In the genomic region with DNA sequence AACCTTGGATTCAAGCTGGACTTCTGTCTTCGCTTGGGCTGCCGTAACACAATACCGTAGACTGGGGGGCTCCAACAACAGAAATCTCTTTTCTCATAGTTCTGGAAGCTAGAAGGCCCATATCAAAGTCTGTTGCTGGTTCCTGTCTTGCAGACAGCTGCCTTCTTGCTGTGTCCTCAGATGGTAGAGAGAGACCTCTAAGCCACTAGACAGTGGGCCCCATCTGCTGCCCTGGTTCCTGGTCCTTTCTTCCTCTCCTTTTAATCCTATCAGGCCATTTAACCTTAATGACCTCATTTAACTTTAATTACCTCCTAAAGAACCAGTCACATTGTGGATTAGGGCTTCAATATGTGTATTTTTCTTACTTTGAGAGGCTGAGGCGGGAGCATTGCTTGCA, we compare ENCODE assay signal across 15 cellular contexts.
"Had no signal": no experiment of that assay in that cellular context is flagged by ENCODE, and none has a peak within 500 bp of the region (broad histone marks: within the 10 kb centered on the region; RNA-seq: fewer than 3 reads in every experiment).

No MANE protein-coding gene starts in this region.

- H3K27ac Mint-ChIP-seq: memory B cell, natural killer cell, progenitor cell of endocrine pancreas had no signal

- DNase-seq: cortex of kidney; gastrocnemius medialis; head of caudate nucleus; left ventricle myocardium superior; lower lobe of right lung; natural killer cell; right cardiac atrium; sigmoid colon; stimulated activated CD4-positive, alpha-beta T cell treated with anti-CD3 and anti-CD28 coated beads, Interleukin-2, amount 100 ng/mL, for 24 hours; stimulated activated CD4-positive, alpha-beta T cell treated with anti-CD3 and anti-CD28 coated beads, Interleukin-4, amount 100 ng/mL, for 4 hours; stimulated activated naive CD4-positive, alpha-beta T cell; stimulated activated naive CD8-positive, alpha-beta T cell treated with anti-CD3 and anti-CD28 coated beads, Interleukin-15, amount 100 ng/mL, for 72 hours; trophoblast cell had no signal

- H3K27me3 Mint-ChIP-seq: memory B cell; progenitor cell of endocrine pancreas; stimulated activated naive CD8-positive, alpha-beta T cell treated with anti-CD3 and anti-CD28 coated beads, Interleukin-15, amount 100 ng/mL, for 72 hours had no signal

- ATAC-seq: gastrocnemius medialis; left ventricle myocardium superior; lower lobe of right lung; natural killer cell; right cardiac atrium; stimulated activated naive CD8-positive, alpha-beta T cell treated with anti-CD3 and anti-CD28 coated beads, Interleukin-15, amount 100 ng/mL, for 72 hours had no signal

- H3K9me3 Mint-ChIP-seq: memory B cell; natural killer cell; stimulated activated naive CD8-positive, alpha-beta T cell treated with anti-CD3 and anti-CD28 coated beads, Interleukin-15, amount 100 ng/mL, for 72 hours had no signal

- H3K4me3 Mint-ChIP-seq: memory B cell; natural killer cell; stimulated activated naive CD8-positive, alpha-beta T cell treated with anti-CD3 and anti-CD28 coated beads, Interleukin-15, amount 100 ng/mL, for 72 hours had no signal
